In the genomic region with DNA sequence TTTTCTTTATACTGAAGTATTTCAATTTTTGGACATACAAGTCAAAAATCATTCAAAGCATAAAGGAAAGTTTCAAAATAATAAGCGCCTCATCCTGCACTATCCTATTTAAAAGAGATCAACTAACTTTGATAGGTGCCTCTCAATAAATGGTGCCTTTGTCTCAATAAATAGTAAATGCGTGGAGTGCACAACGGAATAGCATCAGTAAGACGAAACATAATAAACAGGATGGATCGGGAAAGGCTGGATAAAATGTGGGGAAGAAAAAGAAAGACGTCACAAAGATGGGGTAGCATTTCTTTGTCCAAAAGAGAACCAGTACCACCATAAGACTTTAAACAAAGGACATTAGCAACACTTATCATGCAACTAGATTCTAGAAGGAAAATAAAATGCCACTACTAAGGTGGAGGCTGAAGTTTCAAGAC, we compare ENCODE assay signal across 8 cellular contexts. TPM values are rescaled to one million over a fixed set of nuclear protein-coding genes. Genes with fewer than 3 reads are reported as not detected.
DNase-seq lines count a peak whose midpoint lies in the region; ATAC-seq, FAIRE-seq and TF ChIP-seq lines count a peak whose summit lies in the region.

No MANE protein-coding gene starts in this region.

- 50% methylated on average over 6 of the region's 6 CpGs for WGBS in HepG2 (ENCODE audit: low lambda C conversion rate)
- 42 to 49% methylated on average over 6 of the region's 6 CpGs for WGBS in thyroid gland, 2 donors

- no peak for TF ChIP-seq CTCF in HepG2 (CRISPR knock-in tag; IDR thresholded peaks at IDR 0.05)
- TF ChIP-seq CTCF in thyroid gland (IDR thresholded peaks at IDR 0.05), result no peak

- H3K4me3 Mint-ChIP-seq in activated T-cell treated with anti-CD3 and anti-CD28 coated beads, Interleukin-2, amount 50 U/mL, for 24 hours, result peak overlapping the region; percentile 46
- peak overlapping the region; percentile 57 for H3K4me3 Mint-ChIP-seq in activated naive CD8-positive, alpha-beta T cell treated with anti-CD3 and anti-CD28 coated beads, Interleukin-2, amount 50 U/mL, for 24 hours

- H3K36me3 ChIP-seq in HepG2 (replicated peaks in 1 of 2; ENCODE audit: control insufficient read depth in 1 of 2, insufficient read depth in 2 of 2, low read length in 2 of 2) (no peaks in the 10 kb centered on the region), thyroid gland (no peaks in the 10 kb centered on the region)

- peak overlapping the region; percentile 76 for H3K4me2 ChIP-seq in HepG2 (ENCODE audit: low read depth, low read length)

- H3K4me1 ChIP-seq in HepG2 (ENCODE audit: insufficient read depth, low read length), result peaks cover 9% of the 10 kb centered on the region
- H3K4me1 ChIP-seq in thyroid gland, result peaks cover 0 to 7% of the 10 kb centered on the region in 2 donors

- H3K9ac ChIP-seq in HepG2 (ENCODE audit: insufficient read depth, low read depth, low read length), result no peak overlapping the region

- H2AFZ ChIP-seq in HepG2 (ENCODE audit: low read length), result no peak overlapping the region

- no peak for TF ChIP-seq RAD21 in HepG2 (CRISPR knock-in tag; IDR thresholded peaks at IDR 0.05)

- H3K4me3 ChIP-seq in HepG2 (replicated peaks in 1 of 3; ENCODE audit: insufficient read depth in 1 of 3, low read depth in 2 of 3, low read length in 3 of 3), result peak overlapping the region; percentile 2 to 70 (median 21); a peak in 3 of 6 replicates
- H3K4me3 ChIP-seq in thyroid gland (replicated peaks in 1 of 3), result peak overlapping the region in 2 of 3 donors; percentile 42 to 51

- H3K27me3 ChIP-seq in HepG2 (ENCODE audit: control insufficient read depth in 1 of 2, insufficient read depth in 2 of 2, low read length in 2 of 2) (peaks cover 3 to 33% of the 10 kb centered on the region in 2 experiments; a peak in 4 of 5 replicates), thyroid gland (no peaks in the 10 kb centered on the region)

- FAIRE-seq in HepG2 (lab: Jason Lieb, UNC), result no peak

- no TSS peak for BruUV-seq in HepG2 (replicated peaks; lab: Mats Ljungman, UMichigan)

- POLR2A ChIA-PET in HepG2 (lab: Yijun Ruan, JAX), result no interaction called here

- H3K9me3 Mint-ChIP-seq in activated T-cell treated with anti-CD3 and anti-CD28 coated beads, Interleukin-2, amount 50 U/mL, for 24 hours, result no peaks in the 10 kb centered on the region
- H3K9me3 Mint-ChIP-seq in activated naive CD8-positive, alpha-beta T cell treated with anti-CD3 and anti-CD28 coated beads, Interleukin-2, amount 50 U/mL, for 24 hours, result no peaks in the 10 kb centered on the region

- CTCF ChIA-PET in HepG2 (lab: Yijun Ruan, JAX; ENCODE audit: low intra/inter-chr PET ratio, low total read pairs), result no interaction called here

- intact Hi-C loops in HepG2 (cut with micrococcal nuclease; ENCODE audit: unreplicated experiment), result no loop called here
- intact Hi-C loops in thyroid gland (cut with DNase I), result no loop called here

- DNase-seq in activated T-cell treated with anti-CD3 and anti-CD28 coated beads, Interleukin-2, amount 50 U/mL, for 24 hours, result no peak
- DNase-seq in activated T-cell treated with anti-CD3 and anti-CD28 coated beads for 4 hours, result no peak
- DNase-seq in activated naive CD8-positive, alpha-beta T cell treated with anti-CD3 and anti-CD28 coated beads, Interleukin-2, amount 50 U/mL, for 24 hours, result no peak
- DNase-seq in HepG2 (ENCODE audit: low spot score), result no peak
- no peak for DNase-seq in thyroid gland
- no peak for DNase-seq in NCI-H1436 (lab: John Stamatoyannopoulos, UW)
- DNase-seq in NCI-H2029 (lab: John Stamatoyannopoulos, UW), result no peak
- DNase-seq in amygdala (lab: John Stamatoyannopoulos, UW), result no peak

- ATAC-seq in activated naive CD8-positive, alpha-beta T cell treated with anti-CD3 and anti-CD28 coated beads, Interleukin-2, amount 50 U/mL, for 24 hours, result no peak
- ATAC-seq in HepG2, result no peak

- no peak for TF ChIP-seq EP300 in HepG2 (IDR thresholded peaks at IDR 0.05; ENCODE audit: low read depth in 2 of 2, low read length in 2 of 2)
- TF ChIP-seq EP300 in HepG2 (CRISPR knock-in tag; IDR thresholded peaks at IDR 0.05; ENCODE audit: borderline replicate concordance), result no peak

- H4K20me1 ChIP-seq in HepG2 (ENCODE audit: insufficient read depth, low read length), result no peaks in the 10 kb centered on the region

- H3K27ac ChIP-seq in HepG2 (ENCODE audit: extremely low read length, insufficient read depth, low read length) (no peak overlapping the region), thyroid gland (peak overlapping the region; percentile 59 to 70 (median 65))

- TF ChIP-seq POLR2A in HepG2 (IDR thresholded peaks at IDR 0.05; ENCODE audit: insufficient read depth in 1 of 2, low read depth in 2 of 2, low read length in 2 of 2), result no peak
- no peak for TF ChIP-seq POLR2A in thyroid gland (IDR thresholded peaks at IDR 0.05)

- H3K79me2 ChIP-seq in HepG2 (ENCODE audit: insufficient read depth, low read length), result no peaks in the 10 kb centered on the region

- peaks cover 12% of the 10 kb centered on the region for H3K4me1 Mint-ChIP-seq in activated T-cell treated with anti-CD3 and anti-CD28 coated beads, Interleukin-2, amount 50 U/mL, for 24 hours (ENCODE audit: low read depth)
- peaks cover 9% of the 10 kb centered on the region for H3K4me1 Mint-ChIP-seq in activated naive CD8-positive, alpha-beta T cell treated with anti-CD3 and anti-CD28 coated beads, Interleukin-2, amount 50 U/mL, for 24 hours

- H3K36me3 Mint-ChIP-seq in activated T-cell treated with anti-CD3 and anti-CD28 coated beads, Interleukin-2, amount 50 U/mL, for 24 hours (ENCODE audit: low read depth), result no peaks in the 10 kb centered on the region
- no peaks in the 10 kb centered on the region for H3K36me3 Mint-ChIP-seq in activated naive CD8-positive, alpha-beta T cell treated with anti-CD3 and anti-CD28 coated beads, Interleukin-2, amount 50 U/mL, for 24 hours (ENCODE audit: low read depth)

- H3K27ac Mint-ChIP-seq in activated T-cell treated with anti-CD3 and anti-CD28 coated beads, Interleukin-2, amount 50 U/mL, for 24 hours, result no peak overlapping the region
- H3K27ac Mint-ChIP-seq in activated naive CD8-positive, alpha-beta T cell treated with anti-CD3 and anti-CD28 coated beads, Interleukin-2, amount 50 U/mL, for 24 hours, result peak overlapping the region; percentile 30

- peaks cover 37% of the 10 kb centered on the region for H3K27me3 Mint-ChIP-seq in activated T-cell treated with anti-CD3 and anti-CD28 coated beads, Interleukin-2, amount 50 U/mL, for 24 hours
- peaks cover 34% of the 10 kb centered on the region for H3K27me3 Mint-ChIP-seq in activated naive CD8-positive, alpha-beta T cell treated with anti-CD3 and anti-CD28 coated beads, Interleukin-2, amount 50 U/mL, for 24 hours

- H3K9me3 ChIP-seq in HepG2 (ENCODE audit: low read length) (no peaks in the 10 kb centered on the region), thyroid gland (no peaks in the 10 kb centered on the region)

- in situ Hi-C loops in HepG2 (cut with HindIII; ENCODE audit: extremely low pct_ligation_motif_present, low pct_unique_long_range_greater_than_20kb), result no loop called here

TF ChIP-seq in HepG2, 621 proteins besides CTCF, POLR2A, EP300 and RAD21:
- TF ChIP-seq, protein P1, sequence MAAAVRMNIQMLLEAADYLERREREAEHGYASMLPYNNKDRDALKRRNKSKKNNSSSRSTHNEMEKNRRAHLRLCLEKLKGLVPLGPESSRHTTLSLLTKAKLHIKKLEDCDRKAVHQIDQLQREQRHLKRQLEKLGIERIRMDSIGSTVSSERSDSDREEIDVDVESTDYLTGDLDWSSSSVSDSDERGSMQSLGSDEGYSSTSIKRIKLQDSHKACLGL (CRISPR knock-in tag; IDR thresholded peaks at IDR 0.05), result no peak
- TF ChIP-seq ZNF713 (CRISPR knock-in tag; IDR thresholded peaks at IDR 0.05), result no peak
- no peak for TF ChIP-seq GATA4 (IDR thresholded peaks at IDR 0.05; ENCODE audit: borderline replicate concordance, low read depth)
- no peak for TF ChIP-seq MYC (CRISPR knock-in tag; IDR thresholded peaks at IDR 0.05; ENCODE audit: borderline replicate concordance)
- TF ChIP-seq ZNF180 (CRISPR knock-in tag; IDR thresholded peaks at IDR 0.05; ENCODE audit: borderline replicate concordance, low read depth), result no peak
- no peak for TF ChIP-seq ZNF10 (CRISPR knock-in tag; IDR thresholded peaks at IDR 0.05; ENCODE audit: borderline replicate concordance, low read depth)
- no peak for TF ChIP-seq SP1 (IDR thresholded peaks at IDR 0.05)
- no peak for TF ChIP-seq SP1 (CRISPR knock-in tag; IDR thresholded peaks at IDR 0.05)
- no peak for TF ChIP-seq KAT7 (CRISPR knock-in tag; IDR thresholded peaks at IDR 0.05; ENCODE audit: borderline replicate concordance)
- no peak for TF ChIP-seq ELF4 (CRISPR knock-in tag; IDR thresholded peaks at IDR 0.05; ENCODE audit: borderline replicate concordance)
- no peak for TF ChIP-seq ZNF329 (CRISPR knock-in tag; IDR thresholded peaks at IDR 0.05; ENCODE audit: low read depth)
- no peak for TF ChIP-seq ZNF468 (CRISPR knock-in tag; IDR thresholded peaks at IDR 0.05)
- TF ChIP-seq ZNF282 (IDR thresholded peaks at IDR 0.05; ENCODE audit: partially characterized antibody), result no peak
TF ChIP-seq in HepG2: peak in this region for 0.

RNA-seq across cellular contexts. Expression of a gene that starts 0.6 kb away (rescaled TPM):
- total RNA-seq in HepG2 (2016; rRNA removed; fragmentation: Illumina TruSeq; extraction: Trizol) (not detected in 2 replicates), thyroid gland (1 to 10 TPM; 5.1 to 9.0 (median 6.5) TPM)
- total RNA-seq in HepG2 (2016; cell fraction: cytosol; rRNA removed; fragmentation: Illumina TruSeq; extraction: Trizol; ENCODE audit: low read depth), result not detected in 2 replicates
- not detected in 2 replicates for total RNA-seq in HepG2 (2016; cell fraction: insoluble cytoplasmic fraction; rRNA removed; fragmentation: Illumina TruSeq; extraction: Trizol)
- 0.09 TPM in 1 of 2 replicates, not detected in the other for total RNA-seq in HepG2 (2016; cell fraction: membrane; rRNA removed; fragmentation: Illumina TruSeq; extraction: Trizol)
- total RNA-seq in HepG2 (2016; cell fraction: nucleus; rRNA removed; fragmentation: Illumina TruSeq; extraction: Trizol), result not detected in 2 replicates
- polyA plus RNA-seq in HepG2 (2011; rRNA removed), result 0.03 TPM in 1 of 2 replicates, not detected in the other
- polyA plus RNA-seq in HepG2 (2011; cell fraction: cytosol; rRNA removed), result 0.01 TPM in 1 of 2 replicates, not detected in the other
- not detected in 2 replicates for polyA plus RNA-seq in HepG2 (2011; cell fraction: nucleus; rRNA removed)
- polyA plus RNA-seq in HepG2 (2012), result 0.03 TPM in 1 of 2 replicates, not detected in the other
- not detected in 2 replicates for polyA plus RNA-seq in HepG2 (2016; cell fraction: cytosol; fragmentation: Illumina TruSeq; extraction: Trizol; ENCODE audit: low read depth)
- polyA plus RNA-seq in HepG2 (2016; cell fraction: insoluble cytoplasmic fraction; fragmentation: Illumina TruSeq; extraction: Trizol; ENCODE audit: low read depth), result 0.10 TPM in 1 of 2 replicates, not detected in the other
- polyA plus RNA-seq in HepG2 (2016; cell fraction: membrane; fragmentation: Illumina TruSeq; extraction: Trizol; ENCODE audit: low read depth), result 0.05 TPM in 1 of 2 replicates, not detected in the other
- not detected in 2 replicates for polyA plus RNA-seq in HepG2 (2016; cell fraction: nucleus; fragmentation: Illumina TruSeq; extraction: Trizol; ENCODE audit: insufficient read depth, low read depth)
- polyA minus RNA-seq in HepG2 (2011; rRNA and poly(A)+ RNA removed; ENCODE audit: low replicate concordance), result 0.14 and 0.68 TPM in 2 replicates
- 0.20 TPM in 1 of 2 replicates, not detected in the other for polyA minus RNA-seq in HepG2 (2011; cell fraction: cytosol; rRNA and poly(A)+ RNA removed)
- polyA minus RNA-seq in HepG2 (2011; cell fraction: nucleus; rRNA and poly(A)+ RNA removed), result 0.13 TPM in 1 of 2 replicates, not detected in the other
